Comparison of ENCODE assay signal across 8 cellular contexts in genomic region chr12:42756841-42757661, GRCh38.
DNase-seq lines count a peak whose midpoint lies in the region; ATAC-seq and TF ChIP-seq lines count a peak whose summit lies in the region.

No MANE protein-coding gene starts in this region.

- H3K36me3 ChIP-seq in neuronal stem cell (replicated peaks in 1 of 2; ENCODE audit: control insufficient read depth in 2 of 2, insufficient read depth in 2 of 2, low read length in 2 of 2), result no peaks in the 10 kb centered on the region

- H3K4me1 ChIP-seq in neuronal stem cell (ENCODE audit: control insufficient read depth in 2 of 2, insufficient read depth in 1 of 2, low read depth in 1 of 2, low read length in 2 of 2), result peaks cover 14 to 29% of the 10 kb centered on the region in 2 donors

- no peaks in the 10 kb centered on the region for H3K27me3 ChIP-seq in neuronal stem cell (ENCODE audit: control insufficient read depth in 3 of 3, insufficient read depth in 3 of 3, low read depth in 1 of 3, low read length in 3 of 3)

- H4K8ac ChIP-seq in neuronal stem cell (ENCODE audit: low read depth, low read length), result no peak overlapping the region

- no peak overlapping the region for H3K4ac ChIP-seq in neuronal stem cell (ENCODE audit: low read length)

- H3K4me3 ChIP-seq in choroid plexus epithelial cell (ENCODE audit: low read depth, low read length) (no peak overlapping the region), neuronal stem cell (ENCODE audit: low read length in 2 of 2) (no peak overlapping the region)

- peaks cover 0 to 9% of the 10 kb centered on the region in 2 donors for H3K9me3 ChIP-seq in neuronal stem cell (replicated peaks in 1 of 2; ENCODE audit: control insufficient read depth in 2 of 2, insufficient read depth in 1 of 2, low read depth in 1 of 2, low read length in 2 of 2)

- no peak overlapping the region for H2BK15ac ChIP-seq in neuronal stem cell (ENCODE audit: low read length)

- H3K14ac ChIP-seq in neuronal stem cell (ENCODE audit: low read length), result no peak overlapping the region

- intact Hi-C loops in activated CD4-positive, alpha-beta T cell treated with anti-CD3 and anti-CD28 coated beads, Interleukin-2, amount 10 ng/mL, durations not matched to agents 24 days and 14 days (cut with micrococcal nuclease), result no loop called here

- H3K27me3 Mint-ChIP-seq in activated CD4-positive, alpha-beta T cell treated with anti-CD3 and anti-CD28 coated beads, Interleukin-2, amount 10 ng/mL, durations not matched to agents 24 days and 14 days, result no peaks in the 10 kb centered on the region
- H3K27me3 Mint-ChIP-seq in endothelial cell (ENCODE audit: unreplicated experiment), result no peaks in the 10 kb centered on the region

- no peak overlapping the region for H2BK120ac ChIP-seq in neuronal stem cell (ENCODE audit: low read depth, low read length)

- H3K27ac Mint-ChIP-seq in activated CD4-positive, alpha-beta T cell treated with anti-CD3 and anti-CD28 coated beads, Interleukin-2, amount 10 ng/mL, durations not matched to agents 24 days and 14 days, result no peak overlapping the region
- no peak overlapping the region for H3K27ac Mint-ChIP-seq in endothelial cell (ENCODE audit: unreplicated experiment)

- H3K23ac ChIP-seq in neuronal stem cell (ENCODE audit: low read depth, low read length, poor library complexity), result no peak overlapping the region

- H2AFZ ChIP-seq in neuronal stem cell (ENCODE audit: low read length), result peak overlapping the region; percentile 46

- TF ChIP-seq CTCF in choroid plexus epithelial cell (conservative IDR thresholded peaks at IDR 0.05; ENCODE audit: low read depth, low read length) (peak; percentile 0), endothelial cell (IDR thresholded peaks at IDR 0.05; ENCODE audit: unreplicated experiment) (no peak)

- H3K9ac ChIP-seq in neuronal stem cell (ENCODE audit: low read depth, low read length, poor library complexity), result no peak overlapping the region

- DNase-seq in HK-2 (ENCODE audit: unreplicated experiment) (peak; percentile 89), choroid plexus epithelial cell (ENCODE audit: low read depth) (peak; percentile 99), neuronal stem cell (ENCODE audit: low spot score) (peak; percentile 46), NCI-H82 treated with DMSO at 0.1 percent for 48 hours (lab: John Stamatoyannopoulos, UW; ENCODE audit: unreplicated experiment) (no peak), NCI-H1092 (lab: John Stamatoyannopoulos, UW) (no peak), endothelial cell (ENCODE audit: low spot score) (no peak)
- DNase-seq in activated CD4-positive, alpha-beta T cell treated with anti-CD3 and anti-CD28 coated beads, Interleukin-2, amount 10 ng/mL, durations not matched to agents 24 days and 14 days, result no peak

- H3K4me1 Mint-ChIP-seq in activated CD4-positive, alpha-beta T cell treated with anti-CD3 and anti-CD28 coated beads, Interleukin-2, amount 10 ng/mL, durations not matched to agents 24 days and 14 days, result no peaks in the 10 kb centered on the region
- no peaks in the 10 kb centered on the region for H3K4me1 Mint-ChIP-seq in endothelial cell (ENCODE audit: unreplicated experiment)

- peak; percentile 34 for ATAC-seq in GM18508 (IDR thresholded peaks at IDR 0.05; ENCODE audit: insufficient read depth, unreplicated experiment)

- H3K4me2 ChIP-seq in neuronal stem cell (ENCODE audit: insufficient read depth, low read length, poor library complexity, severe bottlenecking), result peak overlapping the region; percentile 40

- H3K79me1 ChIP-seq in neuronal stem cell (ENCODE audit: low read depth, low read length), result no peaks in the 10 kb centered on the region

- H3K4me3 Mint-ChIP-seq in activated CD4-positive, alpha-beta T cell treated with anti-CD3 and anti-CD28 coated beads, Interleukin-2, amount 10 ng/mL, durations not matched to agents 24 days and 14 days, result no peak overlapping the region
- H3K4me3 Mint-ChIP-seq in endothelial cell (ENCODE audit: unreplicated experiment), result no peak overlapping the region

- H3K36me3 Mint-ChIP-seq in activated CD4-positive, alpha-beta T cell treated with anti-CD3 and anti-CD28 coated beads, Interleukin-2, amount 10 ng/mL, durations not matched to agents 24 days and 14 days (ENCODE audit: low read depth), result no peaks in the 10 kb centered on the region
- H3K36me3 Mint-ChIP-seq in endothelial cell (ENCODE audit: low read depth, unreplicated experiment), result no peaks in the 10 kb centered on the region

- H3K27ac ChIP-seq in neuronal stem cell (replicated peaks; ENCODE audit: low read length), result peak overlapping the region; percentile 58

- H3K18ac ChIP-seq in neuronal stem cell (ENCODE audit: low read length), result no peak overlapping the region

- no peak overlapping the region for H2BK5ac ChIP-seq in neuronal stem cell (ENCODE audit: low read length)

- no peak overlapping the region for H2BK12ac ChIP-seq in neuronal stem cell (ENCODE audit: low read length)

- no peak overlapping the region for H4K91ac ChIP-seq in neuronal stem cell (ENCODE audit: low read depth, low read length, poor library complexity)

- no peaks in the 10 kb centered on the region for H3K9me3 Mint-ChIP-seq in activated CD4-positive, alpha-beta T cell treated with anti-CD3 and anti-CD28 coated beads, Interleukin-2, amount 10 ng/mL, durations not matched to agents 24 days and 14 days
- no peaks in the 10 kb centered on the region for H3K9me3 Mint-ChIP-seq in endothelial cell (ENCODE audit: unreplicated experiment)

- WGBS in neuronal stem cell (ENCODE audit: extremely low coverage in 2 of 2, insufficient read length in 2 of 2, insufficient replicate concordance in 1 of 2), 2 donors, result no CpG with 5 or more reads among the region's 11 CpGs

- H2AK5ac ChIP-seq in neuronal stem cell (ENCODE audit: low read depth, low read length), result no peak overlapping the region

Comparison
In these comparisons a context has a peak if more than half of its experiments do, and no peak if none do; other contexts are left out.
1. DNase-seq: peak in HK-2 (single experiment), choroid plexus epithelial cell (single experiment) and neuronal stem cell (single experiment); none in NCI-H82 treated with DMSO at 0.1 percent for 48 hours (single experiment), activated CD4-positive, alpha-beta T cell treated with anti-CD3 and anti-CD28 coated beads, Interleukin-2, amount 10 ng/mL, durations not matched to agents 24 days and 14 days (single experiment), NCI-H1092 (single experiment) and endothelial cell (single experiment).